In genomic region chr17:79829004-79829403, GRCh38 we compare ENCODE assay signal across 1 cellular context.
TF ChIP-seq lines count a peak whose summit lies in the region.

No MANE protein-coding gene starts in this region.

TF ChIP-seq in endothelial cell of umbilical vein, 7 proteins besides CTCF, POLR2A, EP300 and RAD21:
- TF ChIP-seq EZH2 (IDR thresholded peaks at IDR 0.05; ENCODE audit: borderline replicate concordance, low read depth, low read length, severe bottlenecking) (no peak), POLR2AphosphoS5 (IDR thresholded peaks at IDR 0.05; ENCODE audit: insufficient read depth, low read depth, low read length) (no peak), MAX (IDR thresholded peaks at IDR 0.05; ENCODE audit: insufficient read depth, insufficient read length) (no peak), JUN (IDR thresholded peaks at IDR 0.05; ENCODE audit: borderline replicate concordance, insufficient read depth, insufficient read length, low read depth) (no peak), FOS (IDR thresholded peaks at IDR 0.05; ENCODE audit: borderline replicate concordance, insufficient read depth, low read length) (no peak), MYC (IDR thresholded peaks at IDR 0.05; ENCODE audit: low read depth, low read length) (no peak), GATA2 (IDR thresholded peaks at IDR 0.05; ENCODE audit: insufficient read depth, insufficient read length, low read depth, low read length) (no peak)
